Comparison of ENCODE assay signal across 21 cellular contexts in genomic region chr4:8513931-8514330, GRCh38.
DNase-seq lines count a peak whose midpoint lies in the region; ATAC-seq, FAIRE-seq and TF ChIP-seq lines count a peak whose summit lies in the region.
"Had no signal": no experiment of that assay in that cellular context is flagged by ENCODE, and none has a peak within 500 bp of the region (broad histone marks: within the 10 kb centered on the region; RNA-seq: fewer than 3 reads in every experiment).

No MANE protein-coding gene starts in this region.

- H3T11ph ChIP-seq in H9 (ENCODE audit: low read length): no peak overlapping the region

- no peak overlapping the region for H2AFZ ChIP-seq in H9 (ENCODE audit: low read length)
- H2AFZ ChIP-seq in H1 (ENCODE audit: low read length): no peak overlapping the region
- no peak overlapping the region for H2AFZ ChIP-seq in trophoblast cell (ENCODE audit: insufficient read depth, low read length, poor library complexity)
- H2AFZ ChIP-seq: GM23248 had no signal

- H4K5ac ChIP-seq in H9 (ENCODE audit: insufficient read length, low read depth, low read length) (peak overlapping the region; percentile 75), H1 (ENCODE audit: insufficient read length, low read depth, low read length) (no peak overlapping the region)

- H2BK20ac ChIP-seq in H9 (ENCODE audit: low read depth, low read length, poor library complexity, severe bottlenecking) (no peak overlapping the region), H1 (ENCODE audit: low read length) (no peak overlapping the region)

- H3K23ac ChIP-seq in H9 (ENCODE audit: insufficient read length, low read depth, low read length): no peak overlapping the region
- H3K23ac ChIP-seq in H1 (ENCODE audit: insufficient read length): no peak overlapping the region
- H3K23ac ChIP-seq in trophoblast cell (ENCODE audit: low read length): no peak overlapping the region

- H2BK12ac ChIP-seq in H9 (ENCODE audit: insufficient read length, low read depth, low read length): no peak overlapping the region
- H2BK12ac ChIP-seq in H1 (ENCODE audit: low read depth, low read length): no peak overlapping the region
- H2BK12ac ChIP-seq in trophoblast cell (ENCODE audit: low read length): no peak overlapping the region

- TF ChIP-seq RAD21 in H1 (IDR thresholded peaks at IDR 0.05 in 1 of 2, conservative IDR thresholded peaks at IDR 0.05 in 1 of 2; ENCODE audit: low read depth in 2 of 2, low read length in 2 of 2): no peak

- no peak overlapping the region for H3K27ac Mint-ChIP-seq in H9
- no peak overlapping the region for H3K27ac Mint-ChIP-seq in natural killer cell treated with Interleukin-12 subunit alpha and Interleukin-12 subunit beta and Interleukin-15 and Interleukin-18, amount 100 ng/mL, for 72 hours
- H3K27ac Mint-ChIP-seq in activated naive CD4-positive, alpha-beta T cell treated with anti-CD3 and anti-CD28 coated beads, Interleukin-2, amount 10 ng/mL, durations not matched to agents 7 days and 5 days: no peak overlapping the region
- H3K27ac Mint-ChIP-seq in activated T-helper 17 cell treated with anti-CD3 and anti-CD28 coated beads, Interleukin-2, amount 50 U/mL, for 72 hours: no peak overlapping the region
- H3K27ac Mint-ChIP-seq: B cell; CD4-positive, CD25-positive, alpha-beta regulatory T cell; CD8-positive, alpha-beta T cell had no signal

- no peak overlapping the region for H2BK5ac ChIP-seq in H9 (ENCODE audit: insufficient read length, low read length)
- H2BK5ac ChIP-seq in H1 (ENCODE audit: low read depth, low read length): no peak overlapping the region
- no peak overlapping the region for H2BK5ac ChIP-seq in trophoblast cell (ENCODE audit: low read depth, low read length, poor library complexity)

- no peak overlapping the region for H2AK5ac ChIP-seq in H9 (ENCODE audit: insufficient read length, low read length)
- no peak overlapping the region for H2AK5ac ChIP-seq in H1 (ENCODE audit: low read depth, low read length)
- no peak overlapping the region for H2AK5ac ChIP-seq in trophoblast cell (ENCODE audit: low read length)

- no peak overlapping the region for H3K4ac ChIP-seq in H9 (ENCODE audit: low read depth, low read length)
- peak overlapping the region; percentile 57 for H3K4ac ChIP-seq in H1 (replicated peaks; ENCODE audit: insufficient read length, low read depth, low read length)
- no peak overlapping the region for H3K4ac ChIP-seq in trophoblast cell (ENCODE audit: low read depth, low read length)

- no peak overlapping the region for H4K12ac ChIP-seq in trophoblast cell (ENCODE audit: low read depth, low read length)

- TF ChIP-seq POLR2A in H1 (IDR thresholded peaks at IDR 0.05; ENCODE audit: control extremely low read depth in 1 of 2, low read depth in 2 of 2, low read length in 2 of 2) (no peak), testis (IDR thresholded peaks at IDR 0.05) (no peak)

- H3K36me3 ChIP-seq in SJCRH30 (no peaks in the 10 kb centered on the region), H1 (ENCODE audit: control insufficient read depth in 2 of 4, insufficient read depth in 4 of 4, low read length in 3 of 4) (no peaks in the 10 kb centered on the region; a peak in 1 of 8 replicates), trophoblast cell (ENCODE audit: control insufficient read depth in 1 of 2, insufficient read depth in 2 of 2, low read length in 2 of 2) (no peaks in the 10 kb centered on the region), testis (ENCODE audit: low read depth, missing control alignments) (no peaks in the 10 kb centered on the region)
- H3K36me3 ChIP-seq: BLaER1 had no signal

- no peaks in the 10 kb centered on the region for H3K23me2 ChIP-seq in H9 (ENCODE audit: insufficient read length, low read depth, low read length, poor library complexity, severe bottlenecking)
- no peaks in the 10 kb centered on the region for H3K23me2 ChIP-seq in H1 (ENCODE audit: low read depth, low read length)

- H4K20me1 ChIP-seq in H9 (ENCODE audit: control insufficient read depth, insufficient read depth, insufficient read length) (no peaks in the 10 kb centered on the region), H1 (replicated peaks in 1 of 2; ENCODE audit: control insufficient read depth in 1 of 2, insufficient read depth in 2 of 2, low read length in 2 of 2) (no peaks in the 10 kb centered on the region)
- H4K20me1 ChIP-seq: BLaER1 had no signal

- no peaks in the 10 kb centered on the region; the same call in 1 of the 2 replicates for H3K4me1 ChIP-seq in H9 (ENCODE audit: insufficient read depth, low read length)
- peaks cover 45% of the 10 kb centered on the region for H3K4me1 ChIP-seq in SJCRH30
- H3K4me1 ChIP-seq in H1 (replicated peaks in 1 of 4; ENCODE audit: control insufficient read depth in 3 of 4, insufficient read depth in 4 of 4, low read length in 3 of 4): no peaks in the 10 kb centered on the region
- no peaks in the 10 kb centered on the region for H3K4me1 ChIP-seq in trophoblast cell (ENCODE audit: control insufficient read depth in 1 of 2, insufficient read depth in 2 of 2, low read length in 2 of 2)
- H3K4me1 ChIP-seq in testis: no peaks in the 10 kb centered on the region
- H3K4me1 ChIP-seq: Caco-2 had no signal

- ATAC-seq in natural killer cell treated with Interleukin-12 subunit alpha and Interleukin-12 subunit beta and Interleukin-15 and Interleukin-18, amount 100 ng/mL, for 72 hours: no peak
- no peak for ATAC-seq in activated T-helper 17 cell treated with anti-CD3 and anti-CD28 coated beads, Interleukin-2, amount 50 U/mL, for 72 hours (replicated peaks)
- ATAC-seq: CD8-positive, alpha-beta T cell had no signal

- H4K8ac ChIP-seq in H9 (replicated peaks; ENCODE audit: insufficient read length, low read depth, low read length) (no peak overlapping the region), H1 (ENCODE audit: extremely low read depth, insufficient read depth, low read length) (no peak overlapping the region; the same call in 1 of the 2 replicates), trophoblast cell (ENCODE audit: low read depth, low read length) (no peak overlapping the region)

- H3K27ac ChIP-seq in H9 (ENCODE audit: insufficient read length, low read depth, low read length): no peak overlapping the region
- peak overlapping the region; percentile 92; the same call in 1 of the 2 replicates for H3K27ac ChIP-seq in SJCRH30
- no peak overlapping the region for H3K27ac ChIP-seq in H1 (ENCODE audit: low read depth, low read length)
- no peak overlapping the region for H3K27ac ChIP-seq in trophoblast cell (ENCODE audit: low read depth, low read length)
- H3K27ac ChIP-seq in testis: no peak overlapping the region
- H3K27ac ChIP-seq: BLaER1, C4-2B, GM23248 had no signal

- H3K9me3 Mint-ChIP-seq in H9: peaks cover 15 to 16% of the 10 kb centered on the region in 2 experiments
- H3K9me3 Mint-ChIP-seq in natural killer cell treated with Interleukin-12 subunit alpha and Interleukin-12 subunit beta and Interleukin-15 and Interleukin-18, amount 100 ng/mL, for 72 hours: no peaks in the 10 kb centered on the region
- H3K9me3 Mint-ChIP-seq in activated naive CD4-positive, alpha-beta T cell treated with anti-CD3 and anti-CD28 coated beads, Interleukin-2, amount 10 ng/mL, durations not matched to agents 7 days and 5 days: peaks cover 9% of the 10 kb centered on the region
- no peaks in the 10 kb centered on the region for H3K9me3 Mint-ChIP-seq in activated T-helper 17 cell treated with anti-CD3 and anti-CD28 coated beads, Interleukin-2, amount 50 U/mL, for 72 hours

- no CpG with 5 or more reads among the region's 8 CpGs for WGBS in H9 (ENCODE audit: extremely low coverage, insufficient read length, low lambda C conversion rate)
- WGBS in H1 (ENCODE audit: extremely low coverage in 1 of 2, insufficient coverage in 1 of 2, insufficient read length in 1 of 2, insufficient replicate concordance in 2 of 2, low coverage in 1 of 2, low lambda C conversion rate in 2 of 2, missing lambda C conversion rate in 1 of 2), 2 experiments: 89% methylated on average over 5 of the region's 8 CpGs; no CpG with 5 or more reads in 1 of the 2 experiments
- WGBS in trophoblast cell (ENCODE audit: extremely low coverage, insufficient coverage, insufficient read length): no CpG with 5 or more reads among the region's 8 CpGs
- WGBS in testis, 2 donors: 82 to 97% methylated on average over 6 to 8 of the region's 8 CpGs

- H3K4me2 ChIP-seq in H9 (ENCODE audit: insufficient read depth, insufficient read length, low read length) (no peak overlapping the region), H1 (ENCODE audit: insufficient read depth in 1 of 2, low read depth in 2 of 2, low read length in 2 of 2) (no peak overlapping the region), trophoblast cell (ENCODE audit: low read length) (no peak overlapping the region)
- H3K4me2 ChIP-seq: BLaER1 had no signal

- H3K36me3 Mint-ChIP-seq in H9 (ENCODE audit: insufficient read depth in 1 of 3, low read depth in 3 of 3): peaks cover 11 to 14% (median 14%) of the 10 kb centered on the region in 3 experiments; a peak in 6 of 7 replicates
- no peaks in the 10 kb centered on the region for H3K36me3 Mint-ChIP-seq in natural killer cell treated with Interleukin-12 subunit alpha and Interleukin-12 subunit beta and Interleukin-15 and Interleukin-18, amount 100 ng/mL, for 72 hours
- H3K36me3 Mint-ChIP-seq in activated naive CD4-positive, alpha-beta T cell treated with anti-CD3 and anti-CD28 coated beads, Interleukin-2, amount 10 ng/mL, durations not matched to agents 7 days and 5 days: no peaks in the 10 kb centered on the region
- no peaks in the 10 kb centered on the region for H3K36me3 Mint-ChIP-seq in activated T-helper 17 cell treated with anti-CD3 and anti-CD28 coated beads, Interleukin-2, amount 50 U/mL, for 72 hours (ENCODE audit: low read depth)
- H3K36me3 Mint-ChIP-seq: CD4-positive, CD25-positive, alpha-beta regulatory T cell; CD8-positive, alpha-beta T cell had no signal

- CTCF ChIA-PET in H1 (lab: Charles Lee; ENCODE audit: partially characterized antibody): interaction anchor here (0.6 to 1.5 kb wide), 4 partner anchors 9 to 173 kb away, joined by 3 to 5 read pairs (median 3); no protein-coding TSS in a partner anchor
- CTCF ChIA-PET in activated naive CD4-positive, alpha-beta T cell treated with anti-CD3 and anti-CD28 coated beads, Interleukin-2, amount 10 ng/mL, durations not matched to agents 7 days and 5 days (lab: Charles Lee): no interaction called here

- intact Hi-C loops in testis (cut with DNase I; ENCODE audit: low total_unique reads): no loop called here

- no peak for FAIRE-seq in H1 (lab: Jason Lieb, UNC)
- FAIRE-seq: G401.6, GM12892, GM19239 had no signal

- H3K56ac ChIP-seq in H9 (ENCODE audit: insufficient read length, low read depth, low read length) (no peak overlapping the region), H1 (replicated peaks; ENCODE audit: insufficient read length, low read depth, low read length) (no peak overlapping the region)

- H3K4me3 ChIP-seq in SJCRH30: no peak overlapping the region
- H3K4me3 ChIP-seq in H1 (ENCODE audit: extremely low read depth in 1 of 4, insufficient read depth in 2 of 4, low read depth in 3 of 4, low read length in 4 of 4): no peak overlapping the region
- peak overlapping the region; percentile 49 for H3K4me3 ChIP-seq in trophoblast cell (ENCODE audit: low read depth, low read length)
- no peak overlapping the region for H3K4me3 ChIP-seq in testis
- H3K4me3 ChIP-seq: BLaER1, GM23248 had no signal

- no peak overlapping the region for H3K4me3 Mint-ChIP-seq in H9
- H3K4me3 Mint-ChIP-seq in natural killer cell treated with Interleukin-12 subunit alpha and Interleukin-12 subunit beta and Interleukin-15 and Interleukin-18, amount 100 ng/mL, for 72 hours: no peak overlapping the region
- H3K4me3 Mint-ChIP-seq in activated naive CD4-positive, alpha-beta T cell treated with anti-CD3 and anti-CD28 coated beads, Interleukin-2, amount 10 ng/mL, durations not matched to agents 7 days and 5 days: no peak overlapping the region
- no peak overlapping the region for H3K4me3 Mint-ChIP-seq in activated T-helper 17 cell treated with anti-CD3 and anti-CD28 coated beads, Interleukin-2, amount 50 U/mL, for 72 hours
- H3K4me3 Mint-ChIP-seq: B cell; CD4-positive, CD25-positive, alpha-beta regulatory T cell; CD8-positive, alpha-beta T cell had no signal

- POLR2A ChIA-PET in H1 (lab: Charles Lee; ENCODE audit: partially characterized antibody): no interaction called here

- peaks cover 0 to under 1% of the 10 kb centered on the region in 2 experiments; a peak in 2 of 4 replicates for H3K4me1 Mint-ChIP-seq in H9
- H3K4me1 Mint-ChIP-seq in natural killer cell treated with Interleukin-12 subunit alpha and Interleukin-12 subunit beta and Interleukin-15 and Interleukin-18, amount 100 ng/mL, for 72 hours (ENCODE audit: low read depth in 2 of 2): no peaks in the 10 kb centered on the region
- H3K4me1 Mint-ChIP-seq in activated naive CD4-positive, alpha-beta T cell treated with anti-CD3 and anti-CD28 coated beads, Interleukin-2, amount 10 ng/mL, durations not matched to agents 7 days and 5 days: no peaks in the 10 kb centered on the region
- no peaks in the 10 kb centered on the region for H3K4me1 Mint-ChIP-seq in activated T-helper 17 cell treated with anti-CD3 and anti-CD28 coated beads, Interleukin-2, amount 50 U/mL, for 72 hours
- H3K4me1 Mint-ChIP-seq: B cell; CD4-positive, CD25-positive, alpha-beta regulatory T cell had no signal

- TF ChIP-seq CTCF in H9 (conservative IDR thresholded peaks at IDR 0.05) (no peak), H1 (IDR thresholded peaks at IDR 0.05; ENCODE audit: control extremely low read depth in 1 of 3, insufficient read depth in 1 of 3, low read depth in 1 of 3, low read length in 3 of 3) (no peak), testis (IDR thresholded peaks at IDR 0.05) (no peak)

- H2BK120ac ChIP-seq in H9 (ENCODE audit: low read depth, low read length, poor library complexity, severe bottlenecking) (no peak overlapping the region), H1 (replicated peaks; ENCODE audit: low read depth, low read length) (no peak overlapping the region), trophoblast cell (ENCODE audit: insufficient read depth, low read length, poor library complexity) (no peak overlapping the region)

- H4K91ac ChIP-seq in H9 (ENCODE audit: insufficient read length, low read depth, low read length) (no peak overlapping the region), H1 (replicated peaks; ENCODE audit: insufficient read length, low read length) (no peak overlapping the region), trophoblast cell (ENCODE audit: low read depth, low read length) (no peak overlapping the region)

- H3K9ac ChIP-seq in H9 (ENCODE audit: extremely low read depth, insufficient read length, low read length) (no peak overlapping the region), H1 (replicated peaks in 1 of 4; ENCODE audit: extremely low read depth in 1 of 4, low read depth in 3 of 4, low read length in 3 of 4) (no peak overlapping the region), trophoblast cell (ENCODE audit: low read length) (no peak overlapping the region)
- H3K9ac ChIP-seq: BLaER1, GM23248 had no signal

- H3K79me2 ChIP-seq in H9 (ENCODE audit: insufficient read depth, low read length) (no peaks in the 10 kb centered on the region), H1 (ENCODE audit: control insufficient read depth in 1 of 2, insufficient read depth in 2 of 2, low read length in 2 of 2) (no peaks in the 10 kb centered on the region), trophoblast cell (ENCODE audit: control insufficient read depth, insufficient read depth, low read length, poor library complexity) (no peaks in the 10 kb centered on the region)

- H3K9me3 ChIP-seq in H9 (ENCODE audit: control insufficient read depth, low read depth, low read length) (no peaks in the 10 kb centered on the region), SJCRH30 (replicated peaks) (peaks cover 6% of the 10 kb centered on the region; the same call in 1 of the 2 replicates), H1 (ENCODE audit: insufficient read depth in 2 of 2, low read depth in 1 of 2, low read length in 1 of 2) (peaks cover 0 to 3% of the 10 kb centered on the region in 2 experiments; a peak in 1 of 4 replicates), trophoblast cell (ENCODE audit: insufficient read depth, low read depth, low read length) (peaks cover 6% of the 10 kb centered on the region), testis (no peaks in the 10 kb centered on the region)
- H3K9me3 ChIP-seq: BLaER1 had no signal

- DNase-seq in H9: no peak
- DNase-seq in SJCRH30: no peak
- DNase-seq in H1 (ENCODE audit: low read depth in 1 of 2, low spot score in 2 of 2): no peak
- DNase-seq in trophoblast cell: no peak
- no peak for DNase-seq in natural killer cell treated with Interleukin-12 subunit alpha and Interleukin-12 subunit beta and Interleukin-15 and Interleukin-18, amount 100 ng/mL, for 72 hours (ENCODE audit: low spot score)
- DNase-seq in activated naive CD4-positive, alpha-beta T cell treated with anti-CD3 and anti-CD28 coated beads, Interleukin-2, amount 10 ng/mL, durations not matched to agents 7 days and 5 days: no peak
- DNase-seq in testis: no peak
- DNase-seq: Caco-2; CD4-positive, CD25-positive, alpha-beta regulatory T cell; CD8-positive, alpha-beta T cell; DMS153; DND-41; GM23248; HCEC 1CT had no signal

- no peak for TF ChIP-seq EP300 in H1 (IDR thresholded peaks at IDR 0.05; ENCODE audit: borderline replicate concordance in 1 of 2, low read depth in 2 of 2, low read length in 2 of 2)

- H3K18ac ChIP-seq in H9 (ENCODE audit: insufficient read length, low read depth, low read length) (peak overlapping the region; percentile 17), H1 (ENCODE audit: extremely low read depth, low read length) (no peak overlapping the region), trophoblast cell (ENCODE audit: low read length) (no peak overlapping the region)

- no peaks in the 10 kb centered on the region for H3K27me3 Mint-ChIP-seq in H9 (ENCODE audit: low read depth)
- H3K27me3 Mint-ChIP-seq in natural killer cell treated with Interleukin-12 subunit alpha and Interleukin-12 subunit beta and Interleukin-15 and Interleukin-18, amount 100 ng/mL, for 72 hours: no peaks in the 10 kb centered on the region
- no peaks in the 10 kb centered on the region for H3K27me3 Mint-ChIP-seq in activated naive CD4-positive, alpha-beta T cell treated with anti-CD3 and anti-CD28 coated beads, Interleukin-2, amount 10 ng/mL, durations not matched to agents 7 days and 5 days
- no peaks in the 10 kb centered on the region for H3K27me3 Mint-ChIP-seq in activated T-helper 17 cell treated with anti-CD3 and anti-CD28 coated beads, Interleukin-2, amount 50 U/mL, for 72 hours

- H3K27me3 ChIP-seq in H9 (ENCODE audit: insufficient read depth, low read length) (no peaks in the 10 kb centered on the region), SJCRH30 (no peaks in the 10 kb centered on the region), H1 (replicated peaks in 1 of 4; ENCODE audit: control insufficient read depth in 3 of 4, extremely low read depth in 1 of 4, insufficient read depth in 3 of 4, low read length in 3 of 4) (no peaks in the 10 kb centered on the region; a peak in 2 of 7 replicates), trophoblast cell (ENCODE audit: insufficient read depth, low read length) (no peaks in the 10 kb centered on the region), testis (no peaks in the 10 kb centered on the region)
- H3K27me3 ChIP-seq: BLaER1 had no signal

- no peak overlapping the region for H2BK15ac ChIP-seq in H9 (ENCODE audit: low read depth, low read length)
- H2BK15ac ChIP-seq in H1 (ENCODE audit: low read length): no peak overlapping the region

- no peak overlapping the region; the same call in 1 of the 2 replicates for H3K14ac ChIP-seq in H9 (ENCODE audit: insufficient read depth, low read length)
- H3K14ac ChIP-seq in H1 (ENCODE audit: insufficient read length): no peak overlapping the region
- H3K14ac ChIP-seq in trophoblast cell (ENCODE audit: low read length): no peak overlapping the region

- H3K79me1 ChIP-seq in H9 (ENCODE audit: insufficient read depth, low read depth, low read length, poor library complexity, severe bottlenecking) (no peaks in the 10 kb centered on the region), H1 (ENCODE audit: low read depth, low read length) (no peaks in the 10 kb centered on the region), trophoblast cell (ENCODE audit: low read length) (no peaks in the 10 kb centered on the region)
